ENCODE assay signal across 1 cellular context in the genomic region with DNA sequence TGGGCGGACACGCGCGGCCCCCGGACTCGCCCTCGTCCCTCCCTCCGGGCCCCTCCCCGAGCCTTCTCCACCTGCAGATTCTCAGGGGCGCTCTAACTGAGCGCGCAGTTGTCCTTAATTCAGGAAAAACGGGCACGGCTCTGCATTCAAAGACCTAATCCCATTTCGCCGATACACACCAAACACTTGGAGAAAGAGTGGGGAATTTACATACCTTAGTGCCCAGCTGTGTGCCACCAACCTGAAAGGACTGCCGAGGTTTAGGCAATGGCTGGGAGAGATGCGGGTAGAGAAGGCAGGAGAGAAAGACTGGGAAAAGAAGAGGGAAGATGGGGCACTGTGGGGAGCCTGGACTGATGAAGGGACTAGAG.
TF ChIP-seq lines count a peak whose summit lies in the region.

No MANE protein-coding gene starts in this region.

TF ChIP-seq in GM12878, 131 proteins besides CTCF, POLR2A, EP300 and RAD21 (continued from another document):
- TF ChIP-seq, protein P1, sequence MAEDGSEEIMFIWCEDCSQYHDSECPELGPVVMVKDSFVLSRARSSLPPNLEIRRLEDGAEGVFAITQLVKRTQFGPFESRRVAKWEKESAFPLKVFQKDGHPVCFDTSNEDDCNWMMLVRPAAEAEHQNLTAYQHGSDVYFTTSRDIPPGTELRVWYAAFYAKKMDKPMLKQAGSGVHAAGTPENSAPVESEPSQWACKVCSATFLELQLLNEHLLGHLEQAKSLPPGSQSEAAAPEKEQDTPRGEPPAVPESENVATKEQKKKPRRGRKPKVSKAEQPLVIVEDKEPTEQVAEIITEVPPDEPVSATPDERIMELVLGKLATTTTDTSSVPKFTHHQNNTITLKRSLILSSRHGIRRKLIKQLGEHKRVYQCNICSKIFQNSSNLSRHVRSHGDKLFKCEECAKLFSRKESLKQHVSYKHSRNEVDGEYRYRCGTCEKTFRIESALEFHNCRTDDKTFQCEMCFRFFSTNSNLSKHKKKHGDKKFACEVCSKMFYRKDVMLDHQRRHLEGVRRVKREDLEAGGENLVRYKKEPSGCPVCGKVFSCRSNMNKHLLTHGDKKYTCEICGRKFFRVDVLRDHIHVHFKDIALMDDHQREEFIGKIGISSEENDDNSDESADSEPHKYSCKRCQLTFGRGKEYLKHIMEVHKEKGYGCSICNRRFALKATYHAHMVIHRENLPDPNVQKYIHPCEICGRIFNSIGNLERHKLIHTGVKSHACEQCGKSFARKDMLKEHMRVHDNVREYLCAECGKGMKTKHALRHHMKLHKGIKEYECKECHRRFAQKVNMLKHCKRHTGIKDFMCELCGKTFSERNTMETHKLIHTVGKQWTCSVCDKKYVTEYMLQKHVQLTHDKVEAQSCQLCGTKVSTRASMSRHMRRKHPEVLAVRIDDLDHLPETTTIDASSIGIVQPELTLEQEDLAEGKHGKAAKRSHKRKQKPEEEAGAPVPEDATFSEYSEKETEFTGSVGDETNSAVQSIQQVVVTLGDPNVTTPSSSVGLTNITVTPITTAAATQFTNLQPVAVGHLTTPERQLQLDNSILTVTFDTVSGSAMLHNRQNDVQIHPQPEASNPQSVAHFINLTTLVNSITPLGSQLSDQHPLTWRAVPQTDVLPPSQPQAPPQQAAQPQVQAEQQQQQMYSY (CRISPR knock-in tag; IDR thresholded peaks at IDR 0.05): no peak
- TF ChIP-seq DPF2 (IDR thresholded peaks at IDR 0.05): no peak
